8 cellular contexts compared by ENCODE assay signal in the genomic region with DNA sequence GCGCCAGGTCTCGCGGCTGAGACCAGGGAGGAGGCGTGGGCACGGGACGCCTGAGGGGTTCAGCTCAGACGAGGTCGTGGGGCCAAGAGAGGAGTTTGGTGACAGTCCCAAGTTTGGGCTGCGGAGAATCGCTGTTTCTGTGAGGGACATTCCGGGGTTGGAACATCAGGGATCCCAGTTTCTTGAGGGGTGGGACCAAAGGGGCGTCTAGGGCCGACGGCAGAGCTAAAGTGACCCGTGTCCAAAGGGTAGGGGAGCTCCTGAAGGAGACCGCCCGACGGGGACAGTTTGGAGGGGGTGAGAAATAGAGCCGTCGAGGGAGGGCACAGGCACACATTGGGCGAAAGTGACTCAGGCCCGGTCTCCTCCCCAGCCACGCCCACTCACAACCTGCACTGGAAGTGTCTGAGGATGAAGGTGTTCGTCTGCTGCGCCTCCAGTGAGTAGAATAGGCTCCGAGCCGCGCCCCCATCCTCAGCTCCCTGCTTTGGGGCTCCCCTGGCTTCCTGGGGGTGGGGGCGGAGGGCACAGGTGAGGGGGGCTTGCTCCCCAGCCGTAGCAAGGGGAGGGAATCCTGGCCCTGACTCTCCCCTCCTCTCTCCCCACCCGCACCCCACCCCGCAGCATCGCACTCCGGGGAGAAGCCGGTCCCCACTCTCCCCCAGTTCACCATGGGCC. TPM values are rescaled to one million over a fixed set of nuclear protein-coding genes. Genes with fewer than 3 reads are reported as not detected.
DNase-seq lines count a peak whose midpoint lies in the region; ATAC-seq and TF ChIP-seq lines count a peak whose summit lies in the region.

No MANE protein-coding gene starts in this region.

- peak; percentile 66 for DNase-seq in GM13976 (ENCODE audit: low spot score)
- DNase-seq in NT2/D1 (ENCODE audit: low read depth, low spot score): no peak
- peak; percentile 72 for DNase-seq in activated T-cell treated with anti-CD3 and anti-CD28 coated beads for 48 hours (ENCODE audit: low read depth)
- peak; percentile 40 for DNase-seq in esophagus squamous epithelium (lab: John Stamatoyannopoulos, UW)
- peak; percentile 56 for DNase-seq in testis
- DNase-seq in middle frontal gyrus (ENCODE audit: extremely low spot score, low spot score): no peak

- in situ Hi-C loops in GM13976 (cut with MboI; ENCODE audit: low sequenced_read_pairs, unreplicated experiment): no loop called here

- H3K27ac ChIP-seq in esophagus squamous epithelium (peak overlapping the region; percentile 90 to 97 (median 96)), testis (peak overlapping the region; percentile 83 to 94)

- peak overlapping the region; percentile 77 for H3K9ac ChIP-seq in NT2/D1 (ENCODE audit: insufficient read length, low read depth)

- ATAC-seq in GM19395 (IDR thresholded peaks at IDR 0.05; ENCODE audit: unreplicated experiment): no peak

- TF ChIP-seq POLR2A in esophagus squamous epithelium (IDR thresholded peaks at IDR 0.05) (no peak), testis (IDR thresholded peaks at IDR 0.05) (no peak)

- peak; percentile 9 for TF ChIP-seq CTCF in GM13976 (IDR thresholded peaks at IDR 0.05; ENCODE audit: borderline replicate concordance, control extremely low read depth, extremely low read depth, insufficient read depth, missing control alignments)
- no peak for TF ChIP-seq CTCF in esophagus squamous epithelium (IDR thresholded peaks at IDR 0.05)
- no peak for TF ChIP-seq CTCF in testis (IDR thresholded peaks at IDR 0.05)

- 1% methylated on average over 16 to 20 of the region's 35 CpGs for WGBS in esophagus squamous epithelium, 2 donors
- 0 to 2% methylated on average over 22 to 31 of the region's 35 CpGs for WGBS in testis, 2 donors

- peak overlapping the region; percentile 63 for H3K4me3 ChIP-seq in NT2/D1 (ENCODE audit: insufficient read length, low read depth)
- H3K4me3 ChIP-seq in esophagus squamous epithelium: peak overlapping the region; percentile 59 to 84 (median 70)
- H3K4me3 ChIP-seq in neuron (ENCODE audit: low read length): peak overlapping the region; percentile 66
- H3K4me3 ChIP-seq in testis: peak overlapping the region; percentile 69 to 71

- H3K9me3 ChIP-seq in NT2/D1 (ENCODE audit: insufficient read depth, low read length) (no peaks in the 10 kb centered on the region), esophagus squamous epithelium (no peaks in the 10 kb centered on the region), neuron (ENCODE audit: low read length) (no peaks in the 10 kb centered on the region), testis (no peaks in the 10 kb centered on the region)

- H3K27me3 ChIP-seq in NT2/D1 (ENCODE audit: insufficient read depth, insufficient read length): peaks cover 39% of the 10 kb centered on the region
- peaks cover 0 to 39% (median 9%) of the 10 kb centered on the region in 4 donors for H3K27me3 ChIP-seq in esophagus squamous epithelium
- peaks cover 15% of the 10 kb centered on the region for H3K27me3 ChIP-seq in neuron (ENCODE audit: insufficient read depth, low read length)
- no peaks in the 10 kb centered on the region for H3K27me3 ChIP-seq in testis

- H3K4me1 ChIP-seq in NT2/D1 (ENCODE audit: insufficient read depth, insufficient read length): peaks cover 41% of the 10 kb centered on the region
- peaks cover 48 to 57% (median 48%) of the 10 kb centered on the region in 3 donors for H3K4me1 ChIP-seq in esophagus squamous epithelium
- H3K4me1 ChIP-seq in neuron (ENCODE audit: insufficient read depth, low read length): peaks cover 35% of the 10 kb centered on the region
- peaks cover 31% of the 10 kb centered on the region for H3K4me1 ChIP-seq in testis

- no peaks in the 10 kb centered on the region for H3K36me3 ChIP-seq in NT2/D1 (ENCODE audit: insufficient read depth, insufficient read length, low read length)
- H3K36me3 ChIP-seq in esophagus squamous epithelium: peaks cover 0 to 8% (median 0%) of the 10 kb centered on the region in 3 donors
- peaks cover 2% of the 10 kb centered on the region for H3K36me3 ChIP-seq in neuron (ENCODE audit: insufficient read depth, low read length)
- no peaks in the 10 kb centered on the region for H3K36me3 ChIP-seq in testis (ENCODE audit: low read depth, missing control alignments)

- H2AFZ ChIP-seq in neuron (ENCODE audit: low read depth, low read length): peak overlapping the region; percentile 64

- intact Hi-C loops in esophagus squamous epithelium (cut with DNase I) (loop anchor here (2.0 kb wide), 1 partner anchor 23 kb away; the partner anchor contains the start of gene EFNA4), testis (cut with DNase I; ENCODE audit: low total_unique reads) (no loop called here)

RNA-seq across cellular contexts. Expression of gene EFNA3, which starts 7.0 kb away (rescaled TPM):
- total RNA-seq in esophagus squamous epithelium (10 to 100 TPM; 20.0 to 25.8 (median 21.1) TPM), testis (1 to 10 TPM; 7.5 to 7.7 TPM)
- polyA plus RNA-seq in testis (ENCODE audit: insufficient read depth, low read depth, low replicate concordance): 9.9 TPM

RNA-seq across cellular contexts. Expression of gene EFNA4, which starts 22.1 kb away (rescaled TPM):
- total RNA-seq in esophagus squamous epithelium (10 to 100 TPM in 3 of 4 donors, 1 to 10 TPM in 1; 8.1 to 22.9 (median 12.2) TPM), testis (1 to 10 TPM; 5.3 to 6.9 TPM)
- 6.0 TPM for polyA plus RNA-seq in testis (ENCODE audit: insufficient read depth, low read depth, low replicate concordance)

RNA-seq across cellular contexts. Expression of gene ADAM15, which starts 34.5 kb away (rescaled TPM):
- total RNA-seq in esophagus squamous epithelium: 100 to 1,000 TPM; 135 to 194 (median 183) TPM
- 10 to 100 TPM; 30.7 to 34.5 TPM for total RNA-seq in testis
- 42.6 TPM for polyA plus RNA-seq in testis (ENCODE audit: insufficient read depth, low read depth, low replicate concordance)

RNA-seq across cellular contexts. Expression of gene EFNA1, which starts 42.0 kb away (rescaled TPM):
- total RNA-seq in esophagus squamous epithelium (10 to 100 TPM; 30.2 to 42.9 (median 31.0) TPM), testis (10 to 100 TPM; 13.1 to 14.5 TPM)
- polyA plus RNA-seq in testis (ENCODE audit: insufficient read depth, low read depth, low replicate concordance): 13.0 TPM

RNA-seq across cellular contexts. Expression of gene SLC50A1, which starts 50.0 kb away (rescaled TPM):
- total RNA-seq in esophagus squamous epithelium (10 to 100 TPM; 21.4 to 27.2 (median 26.0) TPM), testis (10 to 100 TPM; 25.2 to 30.0 TPM)
- 33.7 TPM for polyA plus RNA-seq in testis (ENCODE audit: insufficient read depth, low read depth, low replicate concordance)

Comparison
In these comparisons a context has a peak if more than half of its experiments do, and no peak if none do; other contexts are left out.
1. DNase-seq: peak in GM13976 (single experiment), activated T-cell treated with anti-CD3 and anti-CD28 coated beads for 48 hours (single experiment), esophagus squamous epithelium (single experiment) and testis (single experiment); none in NT2/D1 (single experiment) and middle frontal gyrus (single experiment).
2. Peak in every context shown above with its lines, with median percentiles within 50 percentile points of each other: H3K4me3 ChIP-seq.